In genomic region chr2:26494891-26495290, GRCh38 we compare ENCODE assay signal across 19 cellular contexts. TPM values are rescaled to one million over a fixed set of nuclear protein-coding genes. Genes with fewer than 3 reads are reported as not detected.
DNase-seq lines count a peak whose midpoint lies in the region; ATAC-seq and TF ChIP-seq lines count a peak whose summit lies in the region.
"Had no signal": no experiment of that assay in that cellular context is flagged by ENCODE, and none has a peak within 500 bp of the region (broad histone marks: within the 10 kb centered on the region; RNA-seq: fewer than 3 reads in every experiment).

No MANE protein-coding gene starts in this region.

- ATAC-seq in left ventricle myocardium superior (no peak), heart right ventricle (no peak), HG02763 (IDR thresholded peaks at IDR 0.05; ENCODE audit: unreplicated experiment) (no peak)
- ATAC-seq: A549 had no signal

- no peak overlapping the region for H2AFZ ChIP-seq in neuronal stem cell (ENCODE audit: low read length)

- no peaks in the 10 kb centered on the region for H3K36me3 Mint-ChIP-seq in activated CD4-positive, alpha-beta memory T cell treated with anti-CD3 and anti-CD28 coated beads, Interleukin-2, amount 10 ng/mL, durations not matched to agents 7 days and 5 days (ENCODE audit: low read depth)
- H3K36me3 Mint-ChIP-seq in activated CD4-positive, alpha-beta memory T cell treated with anti-CD3 and anti-CD28 coated beads for 36 hours = no peaks in the 10 kb centered on the region

- H2BK15ac ChIP-seq in neuronal stem cell (ENCODE audit: low read length) = peak overlapping the region; percentile 98

- POLR2A ChIA-PET in activated CD4-positive, alpha-beta memory T cell treated with anti-CD3 and anti-CD28 coated beads, Interleukin-2, amount 10 ng/mL, durations not matched to agents 7 days and 5 days (lab: Charles Lee) = no interaction called here
- POLR2A ChIA-PET in activated CD4-positive, alpha-beta memory T cell treated with anti-CD3 and anti-CD28 coated beads for 36 hours (lab: Charles Lee) = no interaction called here

- H3K4ac ChIP-seq in neuronal stem cell (ENCODE audit: low read length) = peak overlapping the region; percentile 14

- no peaks in the 10 kb centered on the region for H3K9me3 Mint-ChIP-seq in activated CD4-positive, alpha-beta memory T cell treated with anti-CD3 and anti-CD28 coated beads, Interleukin-2, amount 10 ng/mL, durations not matched to agents 7 days and 5 days
- no peaks in the 10 kb centered on the region for H3K9me3 Mint-ChIP-seq in activated CD4-positive, alpha-beta memory T cell treated with anti-CD3 and anti-CD28 coated beads for 36 hours
- H3K9me3 Mint-ChIP-seq: CD4-positive, alpha-beta T cell had no signal

- H3K18ac ChIP-seq in neuronal stem cell (ENCODE audit: low read length) = peak overlapping the region; percentile 81

- peaks cover 11% of the 10 kb centered on the region for H3K27me3 Mint-ChIP-seq in activated CD4-positive, alpha-beta memory T cell treated with anti-CD3 and anti-CD28 coated beads, Interleukin-2, amount 10 ng/mL, durations not matched to agents 7 days and 5 days
- H3K27me3 Mint-ChIP-seq in activated CD4-positive, alpha-beta memory T cell treated with anti-CD3 and anti-CD28 coated beads for 36 hours = peaks cover 7% of the 10 kb centered on the region

- H3K4me1 Mint-ChIP-seq in activated CD4-positive, alpha-beta memory T cell treated with anti-CD3 and anti-CD28 coated beads, Interleukin-2, amount 10 ng/mL, durations not matched to agents 7 days and 5 days = peaks cover 11% of the 10 kb centered on the region
- peaks cover 3% of the 10 kb centered on the region for H3K4me1 Mint-ChIP-seq in activated CD4-positive, alpha-beta memory T cell treated with anti-CD3 and anti-CD28 coated beads for 36 hours (ENCODE audit: low read depth)

- no peaks in the 10 kb centered on the region for H3K36me3 ChIP-seq in heart right ventricle
- no peaks in the 10 kb centered on the region for H3K36me3 ChIP-seq in neuronal stem cell (replicated peaks in 1 of 2; ENCODE audit: control insufficient read depth in 2 of 2, insufficient read depth in 2 of 2, low read length in 2 of 2)
- H3K36me3 ChIP-seq: HAP-1 had no signal

- peak overlapping the region; percentile 18 for H3K27ac Mint-ChIP-seq in activated CD4-positive, alpha-beta memory T cell treated with anti-CD3 and anti-CD28 coated beads, Interleukin-2, amount 10 ng/mL, durations not matched to agents 7 days and 5 days
- no peak overlapping the region for H3K27ac Mint-ChIP-seq in activated CD4-positive, alpha-beta memory T cell treated with anti-CD3 and anti-CD28 coated beads for 36 hours
- H3K27ac Mint-ChIP-seq: CD4-positive, alpha-beta T cell had no signal

- H3K4me3 ChIP-seq in heart right ventricle (no peak overlapping the region), neuronal stem cell (ENCODE audit: low read length in 2 of 2) (no peak overlapping the region)
- H3K4me3 ChIP-seq: A549, HAP-1 had no signal

- no peak overlapping the region for H3K4me2 ChIP-seq in neuronal stem cell (ENCODE audit: insufficient read depth, low read length, poor library complexity, severe bottlenecking)
- H3K4me2 ChIP-seq: A549 had no signal

- no peaks in the 10 kb centered on the region for H3K79me1 ChIP-seq in neuronal stem cell (ENCODE audit: low read depth, low read length)

- H3K9ac ChIP-seq in neuronal stem cell (ENCODE audit: low read depth, low read length, poor library complexity) = no peak overlapping the region

- peaks cover 0 to 22% (median 0%) of the 10 kb centered on the region in 7 donors for H3K27me3 ChIP-seq in heart right ventricle
- H3K27me3 ChIP-seq in neuronal stem cell (ENCODE audit: control insufficient read depth in 3 of 3, insufficient read depth in 3 of 3, low read depth in 1 of 3, low read length in 3 of 3) = no peaks in the 10 kb centered on the region

- H2BK5ac ChIP-seq in neuronal stem cell (ENCODE audit: low read length) = peak overlapping the region; percentile 27

- no peak overlapping the region for H3K14ac ChIP-seq in neuronal stem cell (ENCODE audit: low read length)

- no peak overlapping the region for H3K27ac ChIP-seq in heart right ventricle
- H3K27ac ChIP-seq in neuronal stem cell (replicated peaks; ENCODE audit: low read length) = no peak overlapping the region
- H3K27ac ChIP-seq: 22Rv1, A549, C4-2B, HL-60 had no signal

- no peak overlapping the region for H4K91ac ChIP-seq in neuronal stem cell (ENCODE audit: low read depth, low read length, poor library complexity)

- no peak for DNase-seq in activated CD4-positive, alpha-beta memory T cell treated with anti-CD3 and anti-CD28 coated beads, Interleukin-2, amount 10 ng/mL, durations not matched to agents 7 days and 5 days
- DNase-seq in activated CD4-positive, alpha-beta memory T cell treated with anti-CD3 and anti-CD28 coated beads for 36 hours = no peak
- DNase-seq in left ventricle myocardium superior (peak; percentile 8), heart right ventricle (no peak), neuronal stem cell (ENCODE audit: low spot score) (no peak), DMS79 (lab: John Stamatoyannopoulos, UW) (no peak)
- DNase-seq: AML-193; Caco-2; CD4-positive, alpha-beta T cell; GDM1; GOT3 had no signal

- H3K4me3 Mint-ChIP-seq in activated CD4-positive, alpha-beta memory T cell treated with anti-CD3 and anti-CD28 coated beads, Interleukin-2, amount 10 ng/mL, durations not matched to agents 7 days and 5 days = no peak overlapping the region
- H3K4me3 Mint-ChIP-seq in activated CD4-positive, alpha-beta memory T cell treated with anti-CD3 and anti-CD28 coated beads for 36 hours = no peak overlapping the region
- H3K4me3 Mint-ChIP-seq: CD4-positive, alpha-beta T cell had no signal

- peak overlapping the region; percentile 95 for H2BK12ac ChIP-seq in neuronal stem cell (ENCODE audit: low read length)

- CTCF ChIA-PET in activated CD4-positive, alpha-beta memory T cell treated with anti-CD3 and anti-CD28 coated beads, Interleukin-2, amount 10 ng/mL, durations not matched to agents 7 days and 5 days (lab: Charles Lee) = no interaction called here
- CTCF ChIA-PET in activated CD4-positive, alpha-beta memory T cell treated with anti-CD3 and anti-CD28 coated beads for 36 hours (lab: Charles Lee) = no interaction called here

- H2AK5ac ChIP-seq in neuronal stem cell (ENCODE audit: low read depth, low read length) = peak overlapping the region; percentile 90

- H4K8ac ChIP-seq in neuronal stem cell (ENCODE audit: low read depth, low read length) = no peak overlapping the region

- WGBS in heart right ventricle, 2 donors = 91 to 93% methylated on average over 8 of the region's 8 CpGs
- WGBS in neuronal stem cell (ENCODE audit: extremely low coverage in 2 of 2, insufficient read length in 2 of 2, insufficient replicate concordance in 1 of 2), 2 donors = no CpG with 5 or more reads among the region's 8 CpGs

- peaks cover 0 to 3% (median 0%) of the 10 kb centered on the region in 9 donors for H3K4me1 ChIP-seq in heart right ventricle
- peaks cover 25 to 28% of the 10 kb centered on the region in 2 donors for H3K4me1 ChIP-seq in neuronal stem cell (ENCODE audit: control insufficient read depth in 2 of 2, insufficient read depth in 1 of 2, low read depth in 1 of 2, low read length in 2 of 2)
- H3K4me1 ChIP-seq: A549, HAP-1 had no signal

- TF ChIP-seq CTCF in heart right ventricle (IDR thresholded peaks at IDR 0.05) = no peak

- H3K9me3 ChIP-seq in heart right ventricle (no peaks in the 10 kb centered on the region), neuronal stem cell (replicated peaks in 1 of 2; ENCODE audit: control insufficient read depth in 2 of 2, insufficient read depth in 1 of 2, low read depth in 1 of 2, low read length in 2 of 2) (peaks cover 0 to 5% of the 10 kb centered on the region in 2 donors)
- H3K9me3 ChIP-seq: A549, Caco-2, HAP-1 had no signal

- intact Hi-C loops in activated CD4-positive, alpha-beta memory T cell treated with anti-CD3 and anti-CD28 coated beads for 36 hours (cut with micrococcal nuclease) = no loop called here
- intact Hi-C loops in left ventricle myocardium superior (cut with micrococcal nuclease) = no loop called here
- intact Hi-C loops in heart right ventricle (cut with DNase I) = no loop called here

- peak overlapping the region; percentile 65 for H2BK120ac ChIP-seq in neuronal stem cell (ENCODE audit: low read depth, low read length)

- H3K23ac ChIP-seq in neuronal stem cell (ENCODE audit: low read depth, low read length, poor library complexity) = peak overlapping the region; percentile 14

RNA-seq across cellular contexts. Expression of gene OTOF, which starts 17.0 kb away (rescaled TPM):
- total RNA-seq in activated CD4-positive, alpha-beta memory T cell treated with anti-CD3 and anti-CD28 coated beads, Interleukin-2, amount 10 ng/mL, durations not matched to agents 7 days and 5 days = 10 to 100 TPM; 22.2 to 23.7 TPM
- 1 to 10 TPM; 1.6 to 1.9 TPM for total RNA-seq in activated CD4-positive, alpha-beta memory T cell treated with anti-CD3 and anti-CD28 coated beads for 36 hours
- total RNA-seq in left ventricle myocardium superior (not detected), heart right ventricle (under 1 TPM in 3 of 10 donors, not detected in 7; 0.05 to 0.25 (median 0.10) TPM)
- polyA plus RNA-seq in heart right ventricle = under 1 TPM in 1 of 2 donors, not detected in 1; 0.03 TPM
- polyA plus RNA-seq in neuronal stem cell (2013, experiment 1 of 2) = 0.54 TPM
- polyA plus RNA-seq in neuronal stem cell (2013, experiment 2 of 2) = 0.60 TPM
- total RNA-seq: Daoy, HT1080 had no signal

Comparison
In these comparisons a context has a peak if more than half of its experiments do, and no peak if none do; other contexts are left out.
1. RNA of gene OTOF, which starts 17.0 kb away (total RNA-seq): 22.2 to 23.7 TPM in activated CD4-positive, alpha-beta memory T cell treated with anti-CD3 and anti-CD28 coated beads, Interleukin-2, amount 10 ng/mL, durations not matched to agents 7 days and 5 days; 1.6 to 1.9 TPM in activated CD4-positive, alpha-beta memory T cell treated with anti-CD3 and anti-CD28 coated beads for 36 hours, not detected in left ventricle myocardium superior (single experiment) and 0.05 to 0.25 TPM in heart right ventricle; every median in the first group is over 4 times any median in the second.